ENCODE assay signal across 15 cellular contexts in the genomic region with DNA sequence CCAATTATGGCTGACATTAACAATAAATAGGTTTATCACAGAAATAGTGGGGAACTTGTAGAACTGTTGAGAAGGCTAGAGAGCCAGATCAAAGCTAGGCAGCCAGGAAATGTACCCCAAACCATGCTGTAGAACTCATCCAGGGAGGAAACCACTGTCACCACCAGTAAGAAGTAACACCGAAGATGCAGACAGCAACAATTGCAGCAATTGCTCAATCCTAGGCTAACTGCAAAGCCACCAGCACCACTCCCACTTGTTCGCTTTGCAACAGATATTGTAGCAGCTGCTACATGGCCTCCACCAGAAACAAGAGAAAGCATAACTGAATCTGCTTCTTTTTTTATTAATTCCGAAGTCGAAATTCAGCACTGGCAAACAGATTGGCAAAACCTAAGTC. TPM values are rescaled to one million over a fixed set of nuclear protein-coding genes. Genes with fewer than 3 reads are reported as not detected.
"Had no signal": no experiment of that assay in that cellular context is flagged by ENCODE, and none has a peak within 500 bp of the region (broad histone marks: within the 10 kb centered on the region; RNA-seq: fewer than 3 reads in every experiment).

No MANE protein-coding gene starts in this region.

RNA-seq across cellular contexts. Expression of gene PPIAL4G, which starts 2.0 kb away (rescaled TPM):
- total RNA-seq: astrocyte, bronchial epithelial cell, dermis microvascular lymphatic vessel endothelial cell, gastroesophageal sphincter, heart right ventricle, left cardiac atrium, mesenteric fat pad, neural crest cell, osteoblast, Peyer's patch, prostate gland, right cardiac atrium, Right ventricle myocardium inferior, suprapubic skin had no signal
- polyA plus RNA-seq: adipose tissue, heart right ventricle, right cardiac atrium had no signal
